ENCODE assay signal across 29 cellular contexts in genomic region chr13:80690208-80690607, GRCh38.
"Had no signal": no experiment of that assay in that cellular context is flagged by ENCODE, and none has a peak within 500 bp of the region (broad histone marks: within the 10 kb centered on the region; RNA-seq: fewer than 3 reads in every experiment).

No MANE protein-coding gene starts in this region.

- H3K27me3 ChIP-seq: body of pancreas, colonic mucosa, dorsolateral prefrontal cortex, esophagus muscularis mucosa, foreskin keratinocyte, gastrocnemius medialis, heart left ventricle had no signal

- ATAC-seq: activated T-cell treated with anti-CD3 and anti-CD28 coated beads, Interleukin-2, amount 50 U/mL, for 72 hours; body of pancreas; effector memory CD8-positive, alpha-beta T cell; foreskin keratinocyte; gastrocnemius medialis; heart left ventricle; T-helper 17 cell; WTC11 had no signal

- H3K27ac ChIP-seq: body of pancreas, colonic mucosa, dorsolateral prefrontal cortex, esophagus muscularis mucosa, foreskin keratinocyte, gastrocnemius medialis, heart left ventricle had no signal

- H3K36me3 ChIP-seq: colonic mucosa, esophagus muscularis mucosa, gastrocnemius medialis, heart left ventricle had no signal

- H3K9me3 ChIP-seq: colonic mucosa, gastrocnemius medialis had no signal

- DNase-seq: activated CD4-positive, alpha-beta memory T cell treated with anti-CD3 and anti-CD28 coated beads, Interleukin-2, amount 10 ng/mL, durations not matched to agents 7 days and 5 days; activated CD4-positive, alpha-beta T cell treated with anti-CD3 and anti-CD28 coated beads for 1 hour; activated CD4-positive, alpha-beta T cell treated with anti-CD3 and anti-CD28 coated beads for 4 hours; activated CD4-positive, alpha-beta T cell treated with anti-CD3 and anti-CD28 coated beads, Interleukin-2, amount 10 ng/mL, durations not matched to agents 7 days and 5 days; activated CD4-positive, alpha-beta T cell treated with anti-CD3 and anti-CD28 coated beads, Interleukin-2, amount 50 U/mL, for 4 hours; activated CD8-positive, alpha-beta memory T cell treated with anti-CD3 and anti-CD28 coated beads, Interleukin-2, amount 50 U/mL, for 48 hours; activated gamma-delta T cell; activated naive CD4-positive, alpha-beta T cell; activated naive CD4-positive, alpha-beta T cell treated with anti-CD3 and anti-CD28 coated beads, Interleukin-2, amount 50 U/mL, for 16 hours; activated T-cell treated with anti-CD3 and anti-CD28 coated beads for 4 hours; activated T-cell treated with anti-CD3 and anti-CD28 coated beads, Interleukin-2, amount 50 U/mL, for 24 hours; activated T-cell treated with anti-CD3 and anti-CD28 coated beads, Interleukin-2, amount 50 U/mL, for 72 hours; amniotic stem cell; anterior cingulate cortex; body of pancreas; caudate nucleus; colonic mucosa; dorsolateral prefrontal cortex; effector memory CD8-positive, alpha-beta T cell; erythroblast; foreskin keratinocyte; gastrocnemius medialis; glutamatergic neuron; heart left ventricle; T-helper 1 cell; T-helper 17 cell; T1000 had no signal

- H3K4me3 ChIP-seq: body of pancreas, colonic mucosa, dorsolateral prefrontal cortex, esophagus muscularis mucosa, gastrocnemius medialis, heart left ventricle had no signal

- H3K4me1 ChIP-seq: body of pancreas, colonic mucosa, esophagus muscularis mucosa, foreskin keratinocyte, gastrocnemius medialis, heart left ventricle had no signal
